Comparison of ENCODE assay signal across 1 cellular context in the genomic region with DNA sequence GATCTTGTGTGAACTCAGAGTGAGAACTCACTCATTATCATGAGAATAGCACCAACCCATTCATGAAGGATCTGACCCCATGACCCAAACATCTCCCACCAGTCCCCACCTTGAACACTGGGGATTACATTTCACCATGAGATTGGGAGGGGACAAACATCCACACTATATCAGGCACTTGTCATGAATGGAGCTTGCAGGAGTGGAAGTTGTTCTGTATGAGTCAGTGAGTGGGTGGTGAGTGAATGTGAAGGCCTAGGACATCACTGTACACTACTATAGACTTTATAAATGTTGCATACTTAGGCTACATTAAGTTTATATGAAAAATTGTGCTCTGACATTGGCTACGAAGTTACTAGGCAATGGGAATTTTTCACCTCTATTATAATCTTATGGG.
TF ChIP-seq lines count a peak whose summit lies in the region.

No MANE protein-coding gene starts in this region.

TF ChIP-seq in IMR-90, 13 proteins besides CTCF, POLR2A, EP300 and RAD21 (continued from another document):
- TF ChIP-seq FOS (IDR thresholded peaks at IDR 0.05; ENCODE audit: low read depth, low read length), result 0 out of 2 replicates have a peak, but pooled peaks have one; percentile 23
TF ChIP-seq in IMR-90: peak in this region for 1.
